ENCODE assay signal across 22 cellular contexts in the genomic region with DNA sequence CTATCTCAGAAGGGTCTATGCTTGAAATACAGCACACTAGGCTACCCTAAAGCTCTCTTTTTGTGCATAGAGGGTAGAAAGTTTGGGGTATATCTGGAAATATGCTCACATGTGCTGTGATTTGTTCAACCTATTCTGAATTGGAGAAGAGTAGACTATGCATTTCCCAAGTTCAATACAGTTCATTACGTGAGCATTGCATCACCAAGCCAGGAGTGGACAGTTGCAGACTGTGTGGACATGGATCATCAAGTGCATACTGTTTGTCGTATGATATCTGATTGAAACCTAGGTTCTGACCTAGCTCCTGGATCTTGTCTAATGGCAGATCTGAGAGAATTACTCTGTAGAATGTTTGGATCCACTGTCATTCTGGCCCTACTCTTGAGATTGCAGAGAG.
"Had no signal": no experiment of that assay in that cellular context is flagged by ENCODE, and none has a peak within 500 bp of the region (broad histone marks: within the 10 kb centered on the region; RNA-seq: fewer than 3 reads in every experiment).

No MANE protein-coding gene starts in this region.

- H3K4me3 ChIP-seq: breast epithelium, esophagus muscularis mucosa, heart right ventricle, left ventricle myocardium inferior, skin epidermis, upper lobe of left lung had no signal

- H3K36me3 ChIP-seq: breast epithelium, esophagus muscularis mucosa, heart right ventricle, left ventricle myocardium inferior, upper lobe of left lung had no signal

- H3K27ac Mint-ChIP-seq: activated CD4-positive, alpha-beta T cell treated with anti-CD3 and anti-CD28 coated beads for 36 hours; activated naive CD4-positive, alpha-beta T cell treated with anti-CD3 and anti-CD28 coated beads, Interleukin-2, amount 50 U/mL, for 72 hours; activated T-cell treated with anti-CD3 and anti-CD28 coated beads, Interleukin-2, amount 50 U/mL, for 72 hours; dendritic cell treated with granulocyte-macrophage colony-stimulating factor and Interleukin-4, amounts not matched to agents 40 ng/mL and 50 ng/mL, for 4 days; nephron; stimulated activated naive CD8-positive, alpha-beta T cell treated with anti-CD3 and anti-CD28 coated beads, Interleukin-15, Interleukin-2, amounts not matched to agents 100 ng/mL and 50 ng/mL, for 24 hours; T-helper 2 cell treated with Interferon-gamma antibody and Interleukin-4, amounts not matched to agents 5 μg/mL and 100 μg/mL, for 36 hours had no signal

- ATAC-seq: activated CD4-positive, alpha-beta T cell treated with anti-CD3 and anti-CD28 coated beads for 36 hours; activated naive CD4-positive, alpha-beta T cell treated with anti-CD3 and anti-CD28 coated beads, Interleukin-2, amount 50 U/mL, for 72 hours; activated T-cell treated with anti-CD3 and anti-CD28 coated beads, Interleukin-2, amount 50 U/mL, for 72 hours; heart right ventricle; sciatic nerve had no signal

- H3K4me3 Mint-ChIP-seq: activated CD4-positive, alpha-beta T cell treated with anti-CD3 and anti-CD28 coated beads for 36 hours; activated T-cell treated with anti-CD3 and anti-CD28 coated beads, Interleukin-2, amount 50 U/mL, for 72 hours; dendritic cell treated with granulocyte-macrophage colony-stimulating factor and Interleukin-4, amounts not matched to agents 40 ng/mL and 50 ng/mL, for 4 days; nephron; stimulated activated naive CD8-positive, alpha-beta T cell treated with anti-CD3 and anti-CD28 coated beads, Interleukin-15, Interleukin-2, amounts not matched to agents 100 ng/mL and 50 ng/mL, for 24 hours; T-helper 2 cell treated with Interferon-gamma antibody and Interleukin-4, amounts not matched to agents 5 μg/mL and 100 μg/mL, for 36 hours had no signal

- H3K4me1 ChIP-seq: breast epithelium, heart right ventricle, left ventricle myocardium inferior, upper lobe of left lung had no signal

- H3K27ac ChIP-seq: breast epithelium, esophagus muscularis mucosa, heart right ventricle, left ventricle myocardium inferior, skin epidermis, upper lobe of left lung had no signal

- H3K27me3 Mint-ChIP-seq: stimulated activated naive CD8-positive, alpha-beta T cell treated with anti-CD3 and anti-CD28 coated beads, Interleukin-15, Interleukin-2, amounts not matched to agents 100 ng/mL and 50 ng/mL, for 24 hours had no signal

- H3K9me3 ChIP-seq: breast epithelium, esophagus muscularis mucosa, heart right ventricle, left ventricle myocardium inferior, upper lobe of left lung had no signal

- H3K4me1 Mint-ChIP-seq: activated CD4-positive, alpha-beta T cell treated with anti-CD3 and anti-CD28 coated beads for 36 hours had no signal

- H3K36me3 Mint-ChIP-seq: activated naive CD4-positive, alpha-beta T cell treated with anti-CD3 and anti-CD28 coated beads, Interleukin-2, amount 50 U/mL, for 72 hours had no signal

- H3K9me3 Mint-ChIP-seq: activated naive CD4-positive, alpha-beta T cell treated with anti-CD3 and anti-CD28 coated beads, Interleukin-2, amount 50 U/mL, for 72 hours; activated T-cell treated with anti-CD3 and anti-CD28 coated beads, Interleukin-2, amount 50 U/mL, for 72 hours; dendritic cell treated with granulocyte-macrophage colony-stimulating factor and Interleukin-4, amounts not matched to agents 40 ng/mL and 50 ng/mL, for 4 days; nephron; stimulated activated naive CD8-positive, alpha-beta T cell treated with anti-CD3 and anti-CD28 coated beads, Interleukin-15, Interleukin-2, amounts not matched to agents 100 ng/mL and 50 ng/mL, for 24 hours; T-helper 2 cell treated with Interferon-gamma antibody and Interleukin-4, amounts not matched to agents 5 μg/mL and 100 μg/mL, for 36 hours had no signal

- DNase-seq: activated CD4-positive, alpha-beta T cell treated with anti-CD3 and anti-CD28 coated beads for 36 hours; activated CD4-positive, CD25-positive, alpha-beta regulatory T cell; activated naive CD4-positive, alpha-beta T cell; activated T-cell treated with anti-CD3 and anti-CD28 coated beads for 4 hours; activated T-cell treated with anti-CD3 and anti-CD28 coated beads, Interleukin-2, amount 50 U/mL, for 72 hours; central memory CD4-positive, alpha-beta T cell; foreskin melanocyte; heart right ventricle; left ventricle myocardium inferior; stimulated activated CD4-positive, alpha-beta T cell treated with anti-CD3 and anti-CD28 coated beads, Interleukin-12 subunit alpha, Interleukin-12 subunit beta, amount 100 ng/mL, for 4 hours; stimulated activated CD4-positive, alpha-beta T cell treated with anti-CD3 and anti-CD28 coated beads, Interleukin-4, amount 100 ng/mL, for 1 hour; substantia nigra; upper lobe of left lung had no signal

- H3K27me3 ChIP-seq: breast epithelium, esophagus muscularis mucosa, heart right ventricle, upper lobe of left lung had no signal
